In the genomic region with DNA sequence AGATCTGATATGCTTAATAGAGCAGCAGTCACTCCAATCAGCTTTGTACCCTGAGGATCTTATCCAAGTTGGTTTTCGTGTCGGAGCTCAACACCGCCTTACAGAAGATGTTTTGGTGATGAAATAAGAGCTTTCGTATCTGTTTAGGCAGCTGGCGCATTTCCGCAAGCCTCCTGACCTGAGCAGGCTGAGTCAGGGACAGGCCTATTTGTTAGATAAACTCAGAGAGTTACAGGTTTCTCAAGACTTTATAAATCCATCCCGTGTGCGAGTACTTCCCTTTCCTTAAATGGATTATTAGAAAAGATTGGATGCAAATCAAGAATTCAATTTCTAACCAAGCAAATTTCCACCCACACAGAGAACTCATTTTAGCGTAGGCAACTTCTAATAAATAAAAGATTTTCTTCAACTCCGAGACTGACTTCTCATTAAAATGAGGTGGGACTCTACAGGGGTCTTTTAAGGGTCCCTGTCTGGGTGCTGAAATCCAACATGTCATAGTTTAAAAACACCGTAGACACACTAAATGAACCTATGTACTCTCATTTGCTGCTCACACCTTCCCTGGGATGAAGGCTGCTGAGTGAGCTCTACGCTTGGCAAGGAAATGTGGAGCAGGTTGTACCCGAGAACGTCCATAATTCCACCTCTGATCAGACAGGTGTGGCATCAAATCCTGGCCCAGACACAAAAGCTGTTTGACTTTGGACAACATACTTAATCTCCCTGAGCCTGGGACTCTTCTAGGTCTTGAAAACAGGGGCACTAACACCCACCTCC, we compare ENCODE assay signal across 9 cellular contexts.
DNase-seq lines count a peak whose midpoint lies in the region; TF ChIP-seq lines count a peak whose summit lies in the region.
"Had no signal": no experiment of that assay in that cellular context is flagged by ENCODE, and none has a peak within 500 bp of the region (broad histone marks: within the 10 kb centered on the region; RNA-seq: fewer than 3 reads in every experiment).

No MANE protein-coding gene starts in this region.

- H3K4me3 Mint-ChIP-seq in progenitor cell of endocrine pancreas (ENCODE audit: low read depth), result no peak overlapping the region

- no peak overlapping the region for H3K4me3 ChIP-seq in foreskin fibroblast (ENCODE audit: low read depth in 1 of 2, low read length in 2 of 2)

- H3K27me3 Mint-ChIP-seq in progenitor cell of endocrine pancreas, result no peaks in the 10 kb centered on the region

- DNase-seq in AG20443 (ENCODE audit: low spot score) (peak; percentile 90), T1000 (lab: John Stamatoyannopoulos, UW) (peak; percentile 44), foreskin fibroblast (peak; percentile 98), progenitor cell of endocrine pancreas (ENCODE audit: low spot score, unreplicated experiment) (no peak), NOMO-1 treated with DMSO at 0.1 percent for 48 hours (lab: John Stamatoyannopoulos, UW; ENCODE audit: unreplicated experiment) (no peak), iPS-NIHi7 (ENCODE audit: extremely low spot score) (no peak), erythroblast (lab: John Stamatoyannopoulos, UW) (no peak), DMS79 (lab: John Stamatoyannopoulos, UW) (no peak)

- H3K27ac Mint-ChIP-seq in progenitor cell of endocrine pancreas, result peak overlapping the region; percentile 30
- H3K27ac Mint-ChIP-seq: activated naive CD4-positive, alpha-beta T cell treated with anti-CD3 and anti-CD28 coated beads, Interleukin-2, amount 50 U/mL, for 72 hours had no signal

- no peaks in the 10 kb centered on the region for H3K9me3 Mint-ChIP-seq in progenitor cell of endocrine pancreas (ENCODE audit: low read depth)
- H3K9me3 Mint-ChIP-seq: activated naive CD4-positive, alpha-beta T cell treated with anti-CD3 and anti-CD28 coated beads, Interleukin-2, amount 50 U/mL, for 72 hours had no signal

- peaks cover 1% of the 10 kb centered on the region for H3K36me3 Mint-ChIP-seq in progenitor cell of endocrine pancreas (ENCODE audit: insufficient read depth)
- H3K36me3 Mint-ChIP-seq: activated naive CD4-positive, alpha-beta T cell treated with anti-CD3 and anti-CD28 coated beads, Interleukin-2, amount 50 U/mL, for 72 hours had no signal

- no peak for TF ChIP-seq POLR2A in erythroblast (IDR thresholded peaks at IDR 0.05; ENCODE audit: low read length)

- peaks cover 5% of the 10 kb centered on the region for H3K4me1 Mint-ChIP-seq in progenitor cell of endocrine pancreas (ENCODE audit: low read depth)

- TF ChIP-seq CTCF in foreskin fibroblast (IDR thresholded peaks at IDR 0.05; ENCODE audit: low read depth, low read length) (no peak), progenitor cell of endocrine pancreas (IDR thresholded peaks at IDR 0.05; ENCODE audit: unreplicated experiment) (no peak)

Comparison
In these comparisons a context has a peak if more than half of its experiments do, and no peak if none do; other contexts are left out.
1. DNase-seq: peak in AG20443 (single experiment), T1000 (single experiment) and foreskin fibroblast (2 of 2); none in progenitor cell of endocrine pancreas (single experiment), NOMO-1 treated with DMSO at 0.1 percent for 48 hours (single experiment), iPS-NIHi7 (single experiment), erythroblast (0 of 2) and DMS79 (single experiment).